1 cellular context compared by ENCODE assay signal in genomic region chr5:5271606-5272321, GRCh38.
TF ChIP-seq lines count a peak whose summit lies in the region.

No MANE protein-coding gene starts in this region.

TF ChIP-seq in SK-N-SH treated with all-trans-retinoic acid at 6 μM for 48 hours, 23 proteins besides CTCF, POLR2A, EP300 and RAD21 (continued from another document):
- TF ChIP-seq ZFP3 (CRISPR knock-in tag; IDR thresholded peaks at IDR 0.05) = no peak
- TF ChIP-seq TCF4 (CRISPR knock-in tag; IDR thresholded peaks at IDR 0.05; ENCODE audit: borderline replicate concordance) = peak; percentile 71; the same call in 1 of the 2 replicates
- no peak for TF ChIP-seq GLIS3 (CRISPR knock-in tag; IDR thresholded peaks at IDR 0.05)
